8 cellular contexts compared by ENCODE assay signal in genomic region chr6:159788757-159789376, GRCh38.
DNase-seq lines count a peak whose midpoint lies in the region; ATAC-seq and TF ChIP-seq lines count a peak whose summit lies in the region.

No MANE protein-coding gene starts in this region.

- H3K27ac ChIP-seq in VCaP: peak overlapping the region; percentile 92

- ATAC-seq in HG03159 (IDR thresholded peaks at IDR 0.05; ENCODE audit: unreplicated experiment): peak; percentile 2

- DNase-seq in ELF-1 (ENCODE audit: low read depth, low spot score): peak; percentile 35
- DNase-seq in ecto neural progenitor cell (ENCODE audit: low spot score): peak; percentile 52
- DNase-seq in medulla oblongata (ENCODE audit: extremely low spot score): peak; percentile 12
- peak; percentile 20 to 37 (median 28) for DNase-seq in stimulated activated naive CD4-positive, alpha-beta T cell (lab: John Stamatoyannopoulos, UW)
- no peak for DNase-seq in NCI-H345 (lab: John Stamatoyannopoulos, UW)
- no peak for DNase-seq in GM19238 (ENCODE audit: insufficient read length, low spot score)

- no peak for TF ChIP-seq CTCF in VCaP (conservative IDR thresholded peaks at IDR 0.05)

Comparison
In these comparisons a context has a peak if more than half of its experiments do, and no peak if none do; other contexts are left out.
1. DNase-seq: peak in ELF-1 (single experiment), ecto neural progenitor cell (single experiment), medulla oblongata (single experiment) and stimulated activated naive CD4-positive, alpha-beta T cell (6 of 6); none in NCI-H345 (single experiment) and GM19238 (single experiment).